Comparison of ENCODE assay signal across 8 cellular contexts in the genomic region with DNA sequence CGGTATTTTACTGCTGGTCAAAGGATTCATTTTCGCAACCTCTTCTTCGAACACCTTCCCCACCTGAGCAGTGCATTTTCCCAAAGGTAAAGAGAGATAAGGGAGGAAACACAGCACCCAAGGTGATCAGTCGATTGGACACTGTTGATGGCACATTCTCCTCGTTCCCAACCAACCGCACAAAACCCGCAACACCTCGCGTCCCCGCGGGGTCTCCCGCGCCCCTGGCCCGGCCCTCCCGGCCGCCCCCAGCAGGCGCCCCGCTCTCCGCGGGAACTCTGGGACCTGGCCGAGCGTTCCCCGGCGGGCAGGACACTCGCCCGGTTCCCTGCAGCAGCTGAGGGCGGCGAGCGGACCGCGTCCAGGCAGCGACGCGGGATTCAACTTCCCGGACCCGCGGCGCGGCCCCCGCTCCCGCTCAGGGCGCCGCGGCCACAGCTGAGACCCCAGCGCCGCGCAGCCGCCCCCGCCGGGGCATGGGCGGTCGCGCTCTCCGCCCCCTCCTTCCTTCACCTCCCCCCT. TPM values are rescaled to one million over a fixed set of nuclear protein-coding genes. Genes with fewer than 3 reads are reported as not detected.
DNase-seq lines count a peak whose midpoint lies in the region; ATAC-seq and TF ChIP-seq lines count a peak whose summit lies in the region.

No MANE protein-coding gene starts in this region.

- no peaks in the 10 kb centered on the region for H3K36me3 ChIP-seq in BJ (ENCODE audit: control insufficient read depth, insufficient read depth, low read length)
- H3K36me3 ChIP-seq in tibial nerve, result no peaks in the 10 kb centered on the region

- no peak overlapping the region for H3K27ac Mint-ChIP-seq in central memory CD8-positive, alpha-beta T cell (ENCODE audit: low read depth)

- H3K27me3 ChIP-seq in BJ (ENCODE audit: control insufficient read depth, insufficient read depth, low read length) (peaks cover 9% of the 10 kb centered on the region), tibial nerve (peaks cover 3 to 36% of the 10 kb centered on the region in 2 donors)

- no peak for TF ChIP-seq EP300 in tibial nerve (IDR thresholded peaks at IDR 0.05)

- DNase-seq in BJ (ENCODE audit: low read depth) (no peak), HPDE6-E6E7 (ENCODE audit: extremely low spot score) (peak; percentile 14), lower leg skin (ENCODE audit: low spot score in 2 of 2) (no peak), tibial nerve (ENCODE audit: low spot score in 2 of 2) (no peak), DMS79 (lab: John Stamatoyannopoulos, UW) (no peak)
- no peak for DNase-seq in central memory CD8-positive, alpha-beta T cell (ENCODE audit: low spot score in 2 of 2)
- DNase-seq in activated CD4-positive, CD25-positive, alpha-beta regulatory T cell (lab: John Stamatoyannopoulos, UW), result no peak

- ATAC-seq in GM19324 (IDR thresholded peaks at IDR 0.05; ENCODE audit: low FRiP score, unreplicated experiment), result peak; percentile 21
- ATAC-seq in central memory CD8-positive, alpha-beta T cell (replicated peaks; ENCODE audit: extremely low read depth, poor library complexity, severe bottlenecking), result no peak

- intact Hi-C loops in lower leg skin (cut with DNase I; ENCODE audit: low total_unique reads), result no loop called here

- H3K27me3 Mint-ChIP-seq in central memory CD8-positive, alpha-beta T cell, result peaks cover 65% of the 10 kb centered on the region

- CTCF ChIA-PET in BJ (lab: Yijun Ruan, JAX), result no interaction called here

- H3K9me3 ChIP-seq in tibial nerve, result peaks cover 0 to 10% (median 0%) of the 10 kb centered on the region in 4 donors

- no peak for TF ChIP-seq POLR2A in lower leg skin (IDR thresholded peaks at IDR 0.05)
- TF ChIP-seq POLR2A in tibial nerve (IDR thresholded peaks at IDR 0.05), result no peak

- H3K4me1 Mint-ChIP-seq in central memory CD8-positive, alpha-beta T cell, result peaks cover 25% of the 10 kb centered on the region

- POLR2A ChIA-PET in BJ (lab: Charles Lee), result no interaction called here

- WGBS in lower leg skin, 2 donors, result 1% methylated on average over 13 to 19 of the region's 54 CpGs
- WGBS in tibial nerve, 2 donors, result 1 to 2% methylated on average over 21 to 41 of the region's 54 CpGs

- no peaks in the 10 kb centered on the region for H3K36me3 Mint-ChIP-seq in central memory CD8-positive, alpha-beta T cell (ENCODE audit: insufficient read depth)

- TF ChIP-seq CTCF in BJ (IDR thresholded peaks at IDR 0.05; ENCODE audit: insufficient read depth, low read depth, low read length), result no peak
- TF ChIP-seq CTCF in lower leg skin (IDR thresholded peaks at IDR 0.05), result no peak
- TF ChIP-seq CTCF in tibial nerve (IDR thresholded peaks at IDR 0.05), result no peak

- H3K9me3 Mint-ChIP-seq in central memory CD8-positive, alpha-beta T cell, result no peaks in the 10 kb centered on the region

- H3K4me1 ChIP-seq in tibial nerve, result peaks cover 0 to 23% (median 12%) of the 10 kb centered on the region in 4 donors

- H3K27ac ChIP-seq in tibial nerve, result peak overlapping the region in 1 of 4 donors; percentile 78

- H3K4me3 Mint-ChIP-seq in central memory CD8-positive, alpha-beta T cell, result peak overlapping the region; percentile 45

- H3K4me3 ChIP-seq in BJ (ENCODE audit: low read depth, low read length) (peak overlapping the region; percentile 74), lower leg skin (ENCODE audit: low read depth, poor library complexity, severe bottlenecking) (peak overlapping the region; percentile 33), tibial nerve (peak overlapping the region; percentile 41 to 64 (median 50))

RNA-seq across cellular contexts. Expression of a gene that starts 0.5 kb away (rescaled TPM):
- polyA plus RNA-seq in BJ (2011; rRNA removed), result 0.09 and 0.12 TPM in 2 replicates
- 0.05 and 0.09 TPM in 2 replicates for polyA minus RNA-seq in BJ (2011; rRNA and poly(A)+ RNA removed)
- under 1 TPM in 2 of 4 donors, not detected in 2; 0.08 to 0.16 TPM for total RNA-seq in lower leg skin
- 1 to 10 TPM in 1 of 4 donors, under 1 TPM in 1, not detected in 2; under 0.01 to 3.3 TPM for total RNA-seq in tibial nerve
